1 cellular context compared by ENCODE assay signal in the genomic region with DNA sequence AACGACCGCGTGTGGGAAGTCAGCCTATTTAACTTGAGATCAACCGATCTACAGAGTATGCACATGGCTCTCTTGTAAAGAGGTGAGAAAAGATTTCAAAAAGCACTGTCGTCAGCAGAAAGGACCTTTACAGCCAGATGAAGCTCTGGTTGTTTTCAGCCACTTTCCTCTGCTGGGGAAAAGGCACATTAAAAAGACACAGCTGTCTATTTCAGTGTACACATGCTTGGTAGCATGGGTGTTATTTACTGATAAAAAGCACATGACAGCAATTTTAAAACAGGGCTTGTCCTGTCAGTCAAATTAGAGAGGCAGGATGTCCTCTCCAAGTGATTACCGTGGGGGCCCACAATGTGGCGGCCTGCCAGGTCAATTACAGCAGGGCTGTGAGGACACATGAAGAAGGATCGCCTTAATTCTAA.
TF ChIP-seq lines count a peak whose summit lies in the region.

No MANE protein-coding gene starts in this region.

TF ChIP-seq in H1, 55 proteins besides CTCF, POLR2A, EP300 and RAD21:
- no peak for TF ChIP-seq CBX5 (IDR thresholded peaks at IDR 0.05; ENCODE audit: low read depth, low read length)
- TF ChIP-seq GABPA (IDR thresholded peaks at IDR 0.05; ENCODE audit: borderline replicate concordance, insufficient read depth, low read length): no peak
- TF ChIP-seq FOSL1 (IDR thresholded peaks at IDR 0.05; ENCODE audit: insufficient read depth, low read depth, low read length): no peak
- no peak for TF ChIP-seq HDAC2 (IDR thresholded peaks at IDR 0.05; ENCODE audit: borderline replicate concordance in 1 of 2, low read depth in 2 of 2, low read length in 2 of 2)
- TF ChIP-seq, protein P1, sequence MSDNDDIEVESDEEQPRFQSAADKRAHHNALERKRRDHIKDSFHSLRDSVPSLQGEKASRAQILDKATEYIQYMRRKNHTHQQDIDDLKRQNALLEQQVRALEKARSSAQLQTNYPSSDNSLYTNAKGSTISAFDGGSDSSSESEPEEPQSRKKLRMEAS (IDR thresholded peaks at IDR 0.05): no peak
- TF ChIP-seq SP4 (IDR thresholded peaks at IDR 0.05; ENCODE audit: low read length): no peak
- TF ChIP-seq SAP30 (IDR thresholded peaks at IDR 0.05; ENCODE audit: insufficient read depth, insufficient replicate concordance, low read length): no peak
- TF ChIP-seq CEBPB (IDR thresholded peaks at IDR 0.05; ENCODE audit: low read depth, low read length): no peak
- no peak for TF ChIP-seq CHD2 (IDR thresholded peaks at IDR 0.05; ENCODE audit: low read length)
- TF ChIP-seq, protein P2, sequence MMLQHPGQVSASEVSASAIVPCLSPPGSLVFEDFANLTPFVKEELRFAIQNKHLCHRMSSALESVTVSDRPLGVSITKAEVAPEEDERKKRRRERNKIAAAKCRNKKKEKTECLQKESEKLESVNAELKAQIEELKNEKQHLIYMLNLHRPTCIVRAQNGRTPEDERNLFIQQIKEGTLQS (IDR thresholded peaks at IDR 0.05; ENCODE audit: insufficient read depth, low read depth, low read length): no peak
- TF ChIP-seq SIX5 (IDR thresholded peaks at IDR 0.05; ENCODE audit: low read depth, low read length): no peak
- no peak for TF ChIP-seq BRCA1 (IDR thresholded peaks at IDR 0.05; ENCODE audit: low read depth, low read length)
- no peak for TF ChIP-seq SP2 (IDR thresholded peaks at IDR 0.05; ENCODE audit: low read length)
- TF ChIP-seq, protein P3, sequence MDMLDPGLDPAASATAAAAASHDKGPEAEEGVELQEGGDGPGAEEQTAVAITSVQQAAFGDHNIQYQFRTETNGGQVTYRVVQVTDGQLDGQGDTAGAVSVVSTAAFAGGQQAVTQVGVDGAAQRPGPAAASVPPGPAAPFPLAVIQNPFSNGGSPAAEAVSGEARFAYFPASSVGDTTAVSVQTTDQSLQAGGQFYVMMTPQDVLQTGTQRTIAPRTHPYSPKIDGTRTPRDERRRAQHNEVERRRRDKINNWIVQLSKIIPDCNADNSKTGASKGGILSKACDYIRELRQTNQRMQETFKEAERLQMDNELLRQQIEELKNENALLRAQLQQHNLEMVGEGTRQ (IDR thresholded peaks at IDR 0.05; ENCODE audit: low read length): no peak
- TF ChIP-seq TEAD4 (IDR thresholded peaks at IDR 0.05; ENCODE audit: low read depth, low read length): no peak
- no peak for TF ChIP-seq POLR2AphosphoS5 (IDR thresholded peaks at IDR 0.05; ENCODE audit: low read depth, low read length)
- no peak for TF ChIP-seq RFX5 (IDR thresholded peaks at IDR 0.05; ENCODE audit: borderline replicate concordance, low read depth, low read length)
- no peak for TF ChIP-seq ASH2L (IDR thresholded peaks at IDR 0.05; ENCODE audit: low read length)
- TF ChIP-seq, protein P4, sequence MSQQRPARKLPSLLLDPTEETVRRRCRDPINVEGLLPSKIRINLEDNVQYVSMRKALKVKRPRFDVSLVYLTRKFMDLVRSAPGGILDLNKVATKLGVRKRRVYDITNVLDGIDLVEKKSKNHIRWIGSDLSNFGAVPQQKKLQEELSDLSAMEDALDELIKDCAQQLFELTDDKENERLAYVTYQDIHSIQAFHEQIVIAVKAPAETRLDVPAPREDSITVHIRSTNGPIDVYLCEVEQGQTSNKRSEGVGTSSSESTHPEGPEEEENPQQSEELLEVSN (IDR thresholded peaks at IDR 0.05): no peak
TF ChIP-seq in H1: peak in this region for 0.
